ENCODE assay signal across 29 cellular contexts in genomic region chr1:240366636-240367035, GRCh38.
"Had no signal": no experiment of that assay in that cellular context is flagged by ENCODE, and none has a peak within 500 bp of the region (broad histone marks: within the 10 kb centered on the region; RNA-seq: fewer than 3 reads in every experiment).

No MANE protein-coding gene starts in this region.

- DNase-seq: activated effector memory CD4-positive, alpha-beta T cell treated with anti-CD3 and anti-CD28 coated beads, Interleukin-2, amount 50 U/mL, for 16 hours; activated effector memory CD4-positive, alpha-beta T cell treated with Interleukin-2 at 50 U/mL for 16 hours; activated gamma-delta T cell; activated gamma-delta T cell treated with Interleukin-2 at 50 U/mL for 16 hours; activated naive CD4-positive, alpha-beta T cell; activated naive CD4-positive, alpha-beta T cell treated with anti-CD3 and anti-CD28 coated beads for 36 hours; activated naive CD4-positive, alpha-beta T cell treated with anti-CD3 and anti-CD28 coated beads, Interleukin-2, amount 10 ng/mL, durations not matched to agents 7 days and 5 days; activated naive CD4-positive, alpha-beta T cell treated with anti-CD3 and anti-CD28 coated beads, Interleukin-2, amount 50 U/mL, for 16 hours; activated naive CD4-positive, alpha-beta T cell treated with Interleukin-2 at 50 U/mL for 16 hours; activated naive CD8-positive, alpha-beta T cell treated with anti-CD3 and anti-CD28 coated beads for 36 hours; activated naive CD8-positive, alpha-beta T cell treated with anti-CD3 and anti-CD28 coated beads, Interleukin-2, amount 10 ng/mL, durations not matched to agents 7 days and 5 days; activated naive CD8-positive, alpha-beta T cell treated with anti-CD3 and anti-CD28 coated beads, Interleukin-2, amount 50 U/mL, for 24 hours; activated T-cell treated with anti-CD3 and anti-CD28 coated beads, Interleukin-2, amount 50 U/mL, for 1 hour; activated T-cell treated with anti-CD3 and anti-CD28 coated beads, Interleukin-2, amount 50 U/mL, for 24 hours; activated T-cell treated with anti-CD3 and anti-CD28 coated beads, Interleukin-2, amount 50 U/mL, for 4 hours; activated T-cell treated with anti-CD3 and anti-CD28 coated beads, Interleukin-2, amount 50 U/mL, for 48 hours; activated T-cell treated with anti-CD3 and anti-CD28 coated beads, Interleukin-2, amount 50 U/mL, for 72 hours; adrenal gland; amniotic stem cell; amygdala; anterior cingulate cortex; aorta; body of pancreas; brain microvascular endothelial cell; caudate nucleus; central memory CD4-positive, alpha-beta T cell; cerebellar nuclear complex had no signal

- ATAC-seq: activated naive CD4-positive, alpha-beta T cell treated with anti-CD3 and anti-CD28 coated beads, Interleukin-2, amount 50 U/mL, for 72 hours; activated naive CD8-positive, alpha-beta T cell treated with anti-CD3 and anti-CD28 coated beads, Interleukin-2, amount 50 U/mL, for 24 hours; activated T-cell treated with anti-CD3 and anti-CD28 coated beads, Interleukin-2, amount 50 U/mL, for 4 hours; activated T-cell treated with anti-CD3 and anti-CD28 coated beads, Interleukin-2, amount 50 U/mL, for 72 hours; activated T-helper 17 cell treated with anti-CD3 and anti-CD28 coated beads, Interleukin-2, amount 50 U/mL, for 72 hours; body of pancreas had no signal
